In the genomic region with DNA sequence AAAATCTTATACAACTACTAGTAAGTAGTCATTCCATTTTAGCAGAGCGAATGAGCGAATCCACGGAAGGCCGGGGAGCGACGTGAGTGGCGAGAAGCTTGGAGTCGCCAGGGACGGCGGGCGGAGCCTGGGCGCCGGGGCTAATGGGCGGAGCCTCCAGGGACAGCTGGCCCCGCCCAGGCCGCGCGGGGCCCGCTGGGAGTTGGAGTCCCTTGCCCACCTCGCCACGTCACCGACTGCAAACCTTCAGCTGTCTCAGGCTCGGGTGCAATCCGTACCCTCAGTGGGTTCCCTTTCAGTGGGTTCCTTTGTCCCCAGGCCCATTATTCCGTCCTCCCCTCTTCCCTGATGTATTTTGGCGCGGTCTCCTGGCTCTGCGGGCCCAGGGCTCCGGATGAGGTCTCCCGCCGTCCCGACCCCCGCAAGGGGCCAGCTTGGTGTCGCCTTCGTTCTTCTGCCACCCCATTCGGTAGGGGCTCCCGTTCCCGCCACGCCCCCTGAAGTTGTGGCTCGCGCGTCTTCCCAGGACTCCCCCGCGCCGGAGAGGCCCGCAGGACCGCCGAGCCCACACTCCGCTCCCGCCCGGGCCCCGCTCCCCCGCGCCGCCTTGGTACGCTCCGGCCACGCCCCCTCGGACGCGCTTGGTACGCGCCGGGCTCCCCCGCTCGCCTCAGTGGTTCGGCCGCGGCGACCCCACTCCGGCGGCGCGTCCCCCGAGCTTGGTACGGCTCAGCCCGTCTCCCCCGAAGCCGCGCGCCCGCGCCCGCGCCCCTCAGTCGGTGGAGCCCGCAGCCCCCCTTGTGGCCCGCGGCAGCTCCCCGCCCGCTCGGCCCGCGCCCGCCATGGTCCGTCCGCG, we compare ENCODE assay signal across 1 cellular context.
TF ChIP-seq lines count a peak whose summit lies in the region.

A gene (plus strand): TSS at position 673 of the 856 bp plus-strand sequence.

TF ChIP-seq in HepG2, 621 proteins besides CTCF, POLR2A, EP300 and RAD21 (continued from another document and continues in another):
- TF ChIP-seq, protein P1, sequence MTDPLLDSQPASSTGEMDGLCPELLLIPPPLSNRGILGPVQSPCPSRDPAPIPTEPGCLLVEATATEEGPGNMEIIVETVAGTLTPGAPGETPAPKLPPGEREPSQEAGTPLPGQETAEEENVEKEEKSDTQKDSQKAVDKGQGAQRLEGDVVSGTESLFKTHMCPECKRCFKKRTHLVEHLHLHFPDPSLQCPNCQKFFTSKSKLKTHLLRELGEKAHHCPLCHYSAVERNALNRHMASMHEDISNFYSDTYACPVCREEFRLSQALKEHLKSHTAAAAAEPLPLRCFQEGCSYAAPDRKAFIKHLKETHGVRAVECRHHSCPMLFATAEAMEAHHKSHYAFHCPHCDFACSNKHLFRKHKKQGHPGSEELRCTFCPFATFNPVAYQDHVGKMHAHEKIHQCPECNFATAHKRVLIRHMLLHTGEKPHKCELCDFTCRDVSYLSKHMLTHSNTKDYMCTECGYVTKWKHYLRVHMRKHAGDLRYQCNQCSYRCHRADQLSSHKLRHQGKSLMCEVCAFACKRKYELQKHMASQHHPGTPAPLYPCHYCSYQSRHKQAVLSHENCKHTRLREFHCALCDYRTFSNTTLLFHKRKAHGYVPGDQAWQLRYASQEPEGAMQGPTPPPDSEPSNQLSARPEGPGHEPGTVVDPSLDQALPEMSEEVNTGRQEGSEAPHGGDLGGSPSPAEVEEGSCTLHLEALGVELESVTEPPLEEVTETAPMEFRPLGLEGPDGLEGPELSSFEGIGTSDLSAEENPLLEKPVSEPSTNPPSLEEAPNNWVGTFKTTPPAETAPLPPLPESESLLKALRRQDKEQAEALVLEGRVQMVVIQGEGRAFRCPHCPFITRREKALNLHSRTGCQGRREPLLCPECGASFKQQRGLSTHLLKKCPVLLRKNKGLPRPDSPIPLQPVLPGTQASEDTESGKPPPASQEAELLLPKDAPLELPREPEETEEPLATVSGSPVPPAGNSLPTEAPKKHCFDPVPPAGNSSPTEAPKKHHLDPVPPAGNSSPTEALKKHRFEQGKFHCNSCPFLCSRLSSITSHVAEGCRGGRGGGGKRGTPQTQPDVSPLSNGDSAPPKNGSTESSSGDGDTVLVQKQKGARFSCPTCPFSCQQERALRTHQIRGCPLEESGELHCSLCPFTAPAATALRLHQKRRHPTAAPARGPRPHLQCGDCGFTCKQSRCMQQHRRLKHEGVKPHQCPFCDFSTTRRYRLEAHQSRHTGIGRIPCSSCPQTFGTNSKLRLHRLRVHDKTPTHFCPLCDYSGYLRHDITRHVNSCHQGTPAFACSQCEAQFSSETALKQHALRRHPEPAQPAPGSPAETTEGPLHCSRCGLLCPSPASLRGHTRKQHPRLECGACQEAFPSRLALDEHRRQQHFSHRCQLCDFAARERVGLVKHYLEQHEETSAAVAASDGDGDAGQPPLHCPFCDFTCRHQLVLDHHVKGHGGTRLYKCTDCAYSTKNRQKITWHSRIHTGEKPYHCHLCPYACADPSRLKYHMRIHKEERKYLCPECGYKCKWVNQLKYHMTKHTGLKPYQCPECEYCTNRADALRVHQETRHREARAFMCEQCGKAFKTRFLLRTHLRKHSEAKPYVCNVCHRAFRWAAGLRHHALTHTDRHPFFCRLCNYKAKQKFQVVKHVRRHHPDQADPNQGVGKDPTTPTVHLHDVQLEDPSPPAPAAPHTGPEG (CRISPR knock-in tag; IDR thresholded peaks at IDR 0.05) = 0 out of 2 replicates have a peak, but pooled peaks have one; percentile 59
- TF ChIP-seq ESRRA (CRISPR knock-in tag; IDR thresholded peaks at IDR 0.05; ENCODE audit: low read depth) = no peak
- TF ChIP-seq, protein P2, sequence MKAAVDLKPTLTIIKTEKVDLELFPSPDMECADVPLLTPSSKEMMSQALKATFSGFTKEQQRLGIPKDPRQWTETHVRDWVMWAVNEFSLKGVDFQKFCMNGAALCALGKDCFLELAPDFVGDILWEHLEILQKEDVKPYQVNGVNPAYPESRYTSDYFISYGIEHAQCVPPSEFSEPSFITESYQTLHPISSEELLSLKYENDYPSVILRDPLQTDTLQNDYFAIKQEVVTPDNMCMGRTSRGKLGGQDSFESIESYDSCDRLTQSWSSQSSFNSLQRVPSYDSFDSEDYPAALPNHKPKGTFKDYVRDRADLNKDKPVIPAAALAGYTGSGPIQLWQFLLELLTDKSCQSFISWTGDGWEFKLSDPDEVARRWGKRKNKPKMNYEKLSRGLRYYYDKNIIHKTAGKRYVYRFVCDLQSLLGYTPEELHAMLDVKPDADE (CRISPR knock-in tag; IDR thresholded peaks at IDR 0.05) = no peak
- TF ChIP-seq SRY (CRISPR knock-in tag; IDR thresholded peaks at IDR 0.05) = 0 out of 2 replicates have a peak, but pooled peaks have one; percentile 86
- no peak for TF ChIP-seq ZNF136 (CRISPR knock-in tag; IDR thresholded peaks at IDR 0.05; ENCODE audit: low read depth)
- TF ChIP-seq ZNF510 (CRISPR knock-in tag; IDR thresholded peaks at IDR 0.05; ENCODE audit: low read depth) = no peak
- TF ChIP-seq, protein P3, sequence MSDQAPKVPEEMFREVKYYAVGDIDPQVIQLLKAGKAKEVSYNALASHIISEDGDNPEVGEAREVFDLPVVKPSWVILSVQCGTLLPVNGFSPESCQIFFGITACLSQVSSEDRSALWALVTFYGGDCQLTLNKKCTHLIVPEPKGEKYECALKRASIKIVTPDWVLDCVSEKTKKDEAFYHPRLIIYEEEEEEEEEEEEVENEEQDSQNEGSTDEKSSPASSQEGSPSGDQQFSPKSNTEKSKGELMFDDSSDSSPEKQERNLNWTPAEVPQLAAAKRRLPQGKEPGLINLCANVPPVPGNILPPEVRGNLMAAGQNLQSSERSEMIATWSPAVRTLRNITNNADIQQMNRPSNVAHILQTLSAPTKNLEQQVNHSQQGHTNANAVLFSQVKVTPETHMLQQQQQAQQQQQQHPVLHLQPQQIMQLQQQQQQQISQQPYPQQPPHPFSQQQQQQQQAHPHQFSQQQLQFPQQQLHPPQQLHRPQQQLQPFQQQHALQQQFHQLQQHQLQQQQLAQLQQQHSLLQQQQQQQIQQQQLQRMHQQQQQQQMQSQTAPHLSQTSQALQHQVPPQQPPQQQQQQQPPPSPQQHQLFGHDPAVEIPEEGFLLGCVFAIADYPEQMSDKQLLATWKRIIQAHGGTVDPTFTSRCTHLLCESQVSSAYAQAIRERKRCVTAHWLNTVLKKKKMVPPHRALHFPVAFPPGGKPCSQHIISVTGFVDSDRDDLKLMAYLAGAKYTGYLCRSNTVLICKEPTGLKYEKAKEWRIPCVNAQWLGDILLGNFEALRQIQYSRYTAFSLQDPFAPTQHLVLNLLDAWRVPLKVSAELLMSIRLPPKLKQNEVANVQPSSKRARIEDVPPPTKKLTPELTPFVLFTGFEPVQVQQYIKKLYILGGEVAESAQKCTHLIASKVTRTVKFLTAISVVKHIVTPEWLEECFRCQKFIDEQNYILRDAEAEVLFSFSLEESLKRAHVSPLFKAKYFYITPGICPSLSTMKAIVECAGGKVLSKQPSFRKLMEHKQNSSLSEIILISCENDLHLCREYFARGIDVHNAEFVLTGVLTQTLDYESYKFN (CRISPR knock-in tag; conservative IDR thresholded peaks at IDR 0.05) = no peak; the same call in 1 of the 2 replicates
- no peak for TF ChIP-seq ZNF180 (CRISPR knock-in tag; IDR thresholded peaks at IDR 0.05; ENCODE audit: borderline replicate concordance, low read depth)
- TF ChIP-seq HDAC1 (CRISPR knock-in tag; IDR thresholded peaks at IDR 0.05) = peak; percentile 30
- no peak for TF ChIP-seq ZNF460 (CRISPR knock-in tag; IDR thresholded peaks at IDR 0.05; ENCODE audit: borderline replicate concordance)
- TF ChIP-seq, protein P4, sequence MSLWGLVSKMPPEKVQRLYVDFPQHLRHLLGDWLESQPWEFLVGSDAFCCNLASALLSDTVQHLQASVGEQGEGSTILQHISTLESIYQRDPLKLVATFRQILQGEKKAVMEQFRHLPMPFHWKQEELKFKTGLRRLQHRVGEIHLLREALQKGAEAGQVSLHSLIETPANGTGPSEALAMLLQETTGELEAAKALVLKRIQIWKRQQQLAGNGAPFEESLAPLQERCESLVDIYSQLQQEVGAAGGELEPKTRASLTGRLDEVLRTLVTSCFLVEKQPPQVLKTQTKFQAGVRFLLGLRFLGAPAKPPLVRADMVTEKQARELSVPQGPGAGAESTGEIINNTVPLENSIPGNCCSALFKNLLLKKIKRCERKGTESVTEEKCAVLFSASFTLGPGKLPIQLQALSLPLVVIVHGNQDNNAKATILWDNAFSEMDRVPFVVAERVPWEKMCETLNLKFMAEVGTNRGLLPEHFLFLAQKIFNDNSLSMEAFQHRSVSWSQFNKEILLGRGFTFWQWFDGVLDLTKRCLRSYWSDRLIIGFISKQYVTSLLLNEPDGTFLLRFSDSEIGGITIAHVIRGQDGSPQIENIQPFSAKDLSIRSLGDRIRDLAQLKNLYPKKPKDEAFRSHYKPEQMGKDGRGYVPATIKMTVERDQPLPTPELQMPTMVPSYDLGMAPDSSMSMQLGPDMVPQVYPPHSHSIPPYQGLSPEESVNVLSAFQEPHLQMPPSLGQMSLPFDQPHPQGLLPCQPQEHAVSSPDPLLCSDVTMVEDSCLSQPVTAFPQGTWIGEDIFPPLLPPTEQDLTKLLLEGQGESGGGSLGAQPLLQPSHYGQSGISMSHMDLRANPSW (CRISPR knock-in tag; IDR thresholded peaks at IDR 0.05; ENCODE audit: borderline replicate concordance) = 0 out of 2 replicates have a peak, but pooled peaks have one; percentile 48
- TF ChIP-seq HOXA9 (CRISPR knock-in tag; IDR thresholded peaks at IDR 0.05; ENCODE audit: borderline replicate concordance) = no peak
- TF ChIP-seq, protein P5, sequence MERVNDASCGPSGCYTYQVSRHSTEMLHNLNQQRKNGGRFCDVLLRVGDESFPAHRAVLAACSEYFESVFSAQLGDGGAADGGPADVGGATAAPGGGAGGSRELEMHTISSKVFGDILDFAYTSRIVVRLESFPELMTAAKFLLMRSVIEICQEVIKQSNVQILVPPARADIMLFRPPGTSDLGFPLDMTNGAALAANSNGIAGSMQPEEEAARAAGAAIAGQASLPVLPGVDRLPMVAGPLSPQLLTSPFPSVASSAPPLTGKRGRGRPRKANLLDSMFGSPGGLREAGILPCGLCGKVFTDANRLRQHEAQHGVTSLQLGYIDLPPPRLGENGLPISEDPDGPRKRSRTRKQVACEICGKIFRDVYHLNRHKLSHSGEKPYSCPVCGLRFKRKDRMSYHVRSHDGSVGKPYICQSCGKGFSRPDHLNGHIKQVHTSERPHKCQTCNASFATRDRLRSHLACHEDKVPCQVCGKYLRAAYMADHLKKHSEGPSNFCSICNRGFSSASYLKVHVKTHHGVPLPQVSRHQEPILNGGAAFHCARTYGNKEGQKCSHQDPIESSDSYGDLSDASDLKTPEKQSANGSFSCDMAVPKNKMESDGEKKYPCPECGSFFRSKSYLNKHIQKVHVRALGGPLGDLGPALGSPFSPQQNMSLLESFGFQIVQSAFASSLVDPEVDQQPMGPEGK (CRISPR knock-in tag; IDR thresholded peaks at IDR 0.05) = peak; percentile 71
- no peak for TF ChIP-seq CHD2 (IDR thresholded peaks at IDR 0.05; ENCODE audit: low read depth, low read length)
- TF ChIP-seq BCL6 (CRISPR knock-in tag; IDR thresholded peaks at IDR 0.05) = 0 out of 2 replicates have a peak, but pooled peaks have one; percentile 32
- TF ChIP-seq CEBPG (CRISPR knock-in tag; IDR thresholded peaks at IDR 0.05) = no peak
- 0 out of 2 replicates have a peak, but pooled peaks have one; percentile 54 for TF ChIP-seq HOXA5 (CRISPR knock-in tag; IDR thresholded peaks at IDR 0.05)
- TF ChIP-seq, protein P6, sequence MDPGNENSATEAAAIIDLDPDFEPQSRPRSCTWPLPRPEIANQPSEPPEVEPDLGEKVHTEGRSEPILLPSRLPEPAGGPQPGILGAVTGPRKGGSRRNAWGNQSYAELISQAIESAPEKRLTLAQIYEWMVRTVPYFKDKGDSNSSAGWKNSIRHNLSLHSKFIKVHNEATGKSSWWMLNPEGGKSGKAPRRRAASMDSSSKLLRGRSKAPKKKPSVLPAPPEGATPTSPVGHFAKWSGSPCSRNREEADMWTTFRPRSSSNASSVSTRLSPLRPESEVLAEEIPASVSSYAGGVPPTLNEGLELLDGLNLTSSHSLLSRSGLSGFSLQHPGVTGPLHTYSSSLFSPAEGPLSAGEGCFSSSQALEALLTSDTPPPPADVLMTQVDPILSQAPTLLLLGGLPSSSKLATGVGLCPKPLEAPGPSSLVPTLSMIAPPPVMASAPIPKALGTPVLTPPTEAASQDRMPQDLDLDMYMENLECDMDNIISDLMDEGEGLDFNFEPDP (CRISPR knock-in tag; conservative IDR thresholded peaks at IDR 0.05) = no peak
- TF ChIP-seq ZNF468 (CRISPR knock-in tag; IDR thresholded peaks at IDR 0.05) = no peak
- peak; percentile 23; the same call in 1 of the 2 replicates for TF ChIP-seq PPARG (CRISPR knock-in tag; conservative IDR thresholded peaks at IDR 0.05)
- TF ChIP-seq MEF2D (CRISPR knock-in tag; IDR thresholded peaks at IDR 0.05) = 0 out of 2 replicates have a peak, but pooled peaks have one; percentile 30
- TF ChIP-seq, protein P7, sequence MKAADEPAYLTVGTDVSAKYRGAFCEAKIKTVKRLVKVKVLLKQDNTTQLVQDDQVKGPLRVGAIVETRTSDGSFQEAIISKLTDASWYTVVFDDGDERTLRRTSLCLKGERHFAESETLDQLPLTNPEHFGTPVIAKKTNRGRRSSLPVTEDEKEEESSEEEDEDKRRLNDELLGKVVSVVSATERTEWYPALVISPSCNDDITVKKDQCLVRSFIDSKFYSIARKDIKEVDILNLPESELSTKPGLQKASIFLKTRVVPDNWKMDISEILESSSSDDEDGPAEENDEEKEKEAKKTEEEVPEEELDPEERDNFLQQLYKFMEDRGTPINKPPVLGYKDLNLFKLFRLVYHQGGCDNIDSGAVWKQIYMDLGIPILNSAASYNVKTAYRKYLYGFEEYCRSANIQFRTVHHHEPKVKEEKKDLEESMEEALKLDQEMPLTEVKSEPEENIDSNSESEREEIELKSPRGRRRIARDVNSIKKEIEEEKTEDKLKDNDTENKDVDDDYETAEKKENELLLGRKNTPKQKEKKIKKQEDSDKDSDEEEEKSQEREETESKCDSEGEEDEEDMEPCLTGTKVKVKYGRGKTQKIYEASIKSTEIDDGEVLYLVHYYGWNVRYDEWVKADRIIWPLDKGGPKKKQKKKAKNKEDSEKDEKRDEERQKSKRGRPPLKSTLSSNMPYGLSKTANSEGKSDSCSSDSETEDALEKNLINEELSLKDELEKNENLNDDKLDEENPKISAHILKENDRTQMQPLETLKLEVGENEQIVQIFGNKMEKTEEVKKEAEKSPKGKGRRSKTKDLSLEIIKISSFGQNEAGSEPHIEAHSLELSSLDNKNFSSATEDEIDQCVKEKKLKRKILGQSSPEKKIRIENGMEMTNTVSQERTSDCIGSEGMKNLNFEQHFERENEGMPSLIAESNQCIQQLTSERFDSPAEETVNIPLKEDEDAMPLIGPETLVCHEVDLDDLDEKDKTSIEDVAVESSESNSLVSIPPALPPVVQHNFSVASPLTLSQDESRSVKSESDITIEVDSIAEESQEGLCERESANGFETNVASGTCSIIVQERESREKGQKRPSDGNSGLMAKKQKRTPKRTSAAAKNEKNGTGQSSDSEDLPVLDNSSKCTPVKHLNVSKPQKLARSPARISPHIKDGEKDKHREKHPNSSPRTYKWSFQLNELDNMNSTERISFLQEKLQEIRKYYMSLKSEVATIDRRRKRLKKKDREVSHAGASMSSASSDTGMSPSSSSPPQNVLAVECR (CRISPR knock-in tag; IDR thresholded peaks at IDR 0.05; ENCODE audit: borderline replicate concordance) = peak; percentile 81; the same call in 1 of the 2 replicates
- TF ChIP-seq MTF1 (CRISPR knock-in tag; IDR thresholded peaks at IDR 0.05) = no peak
- peak; percentile 58; the same call in 1 of the 2 replicates for TF ChIP-seq ZBTB7A (CRISPR knock-in tag; IDR thresholded peaks at IDR 0.05)
- peak; percentile 47; the same call in 1 of the 2 replicates for TF ChIP-seq ZNF431 (CRISPR knock-in tag; IDR thresholded peaks at IDR 0.05; ENCODE audit: borderline replicate concordance, low read depth)
- no peak for TF ChIP-seq DPF2 (CRISPR knock-in tag; IDR thresholded peaks at IDR 0.05; ENCODE audit: borderline replicate concordance, low read depth)
- TF ChIP-seq ZNF562 (CRISPR knock-in tag; IDR thresholded peaks at IDR 0.05; ENCODE audit: borderline replicate concordance) = no peak
- no peak for TF ChIP-seq ZNF644 (CRISPR knock-in tag; IDR thresholded peaks at IDR 0.05; ENCODE audit: low read depth)
- peak; percentile 63; the same call in 1 of the 2 replicates for TF ChIP-seq ZNF33B (CRISPR knock-in tag; IDR thresholded peaks at IDR 0.05)
- TF ChIP-seq ZNF816 (CRISPR knock-in tag; IDR thresholded peaks at IDR 0.05; ENCODE audit: borderline replicate concordance) = 0 out of 2 replicates have a peak, but pooled peaks have one; percentile 10
